ENCODE assay signal across 1 cellular context in genomic region chr3:58609990-58610389, GRCh38.
TF ChIP-seq lines count a peak whose summit lies in the region.

No MANE protein-coding gene starts in this region.

TF ChIP-seq in K562, 482 proteins besides CTCF, POLR2A, EP300 and RAD21 (continues in another document):
- TF ChIP-seq ZNF407 (IDR thresholded peaks at IDR 0.05; ENCODE audit: low read depth) (no peak), USF1 (CRISPR knock-in tag; IDR thresholded peaks at IDR 0.05) (peak; percentile 40; the same call in 1 of the 2 replicates), ATF7 (IDR thresholded peaks at IDR 0.05) (peak; percentile 56), NR2C1 (IDR thresholded peaks at IDR 0.05) (no peak), NR2C1 (tag; IDR thresholded peaks at IDR 0.05) (no peak), ZNF316 (IDR thresholded peaks at IDR 0.05) (peak; percentile 89), ZNF23 (CRISPR knock-in tag; IDR thresholded peaks at IDR 0.05) (no peak), KAT2B (IDR thresholded peaks at IDR 0.05; ENCODE audit: low read depth, low read length) (no peak), MAFK (IDR thresholded peaks at IDR 0.05; ENCODE audit: low read length) (peak; percentile 34; the same call in 1 of the 2 replicates), FOS (IDR thresholded peaks at IDR 0.05; ENCODE audit: extremely low read depth, insufficient read length) (no peak), ZBED1 (IDR thresholded peaks at IDR 0.05) (no peak), C11orf30 (IDR thresholded peaks at IDR 0.05; ENCODE audit: low read depth) (peak; percentile 88), ATF3 (IDR thresholded peaks at IDR 0.05) (peak; percentile 25; the same call in 1 of the 2 replicates), ATF3 (CRISPR knock-in tag; conservative IDR thresholded peaks at IDR 0.05) (no peak), BHLHE40 (IDR thresholded peaks at IDR 0.05; ENCODE audit: low read length) (peak; percentile 83), CBX5 (IDR thresholded peaks at IDR 0.05; ENCODE audit: borderline replicate concordance, low read depth) (no peak), TEAD4 (IDR thresholded peaks at IDR 0.05; ENCODE audit: low read length) (no peak), TEAD4 (CRISPR knock-in tag; IDR thresholded peaks at IDR 0.05; ENCODE audit: borderline replicate concordance) (no peak), SAFB (IDR thresholded peaks at IDR 0.05; ENCODE audit: borderline replicate concordance, low read depth, low read length) (no peak), ARID4B (CRISPR knock-in tag; IDR thresholded peaks at IDR 0.05) (no peak), UBTF (IDR thresholded peaks at IDR 0.05; ENCODE audit: borderline replicate concordance in 1 of 2, low read depth in 2 of 2, low read length in 2 of 2) (no peak), NFE2 (IDR thresholded peaks at IDR 0.05; ENCODE audit: low read depth) (peak; percentile 74), KAT8 (IDR thresholded peaks at IDR 0.05; ENCODE audit: low read depth) (no peak), NFE2L1 (tag; IDR thresholded peaks at IDR 0.05; ENCODE audit: borderline replicate concordance, low read depth) (peak; percentile 34; the same call in 1 of the 2 replicates), HNRNPLL (IDR thresholded peaks at IDR 0.05; ENCODE audit: low read depth, low read length, poor library complexity, severe bottlenecking) (no peak), MAFG (tag; conservative IDR thresholded peaks at IDR 0.05) (peak; percentile 93), ZNF12 (CRISPR knock-in tag; IDR thresholded peaks at IDR 0.05) (no peak), AFF4 (CRISPR knock-in tag; IDR thresholded peaks at IDR 0.05) (no peak), THAP7 (CRISPR knock-in tag; IDR thresholded peaks at IDR 0.05) (no peak), ELK1 (CRISPR knock-in tag; IDR thresholded peaks at IDR 0.05) (no peak), MAFF (IDR thresholded peaks at IDR 0.05; ENCODE audit: low read length) (peak; percentile 56)
